Comparison of ENCODE assay signal across 9 cellular contexts in genomic region chr9:133406480-133407307, GRCh38. TPM values are rescaled to one million over a fixed set of nuclear protein-coding genes. Genes with fewer than 3 reads are reported as not detected.
DNase-seq lines count a peak whose midpoint lies in the region; FAIRE-seq and TF ChIP-seq lines count a peak whose summit lies in the region.
"Had no signal": no experiment of that assay in that cellular context is flagged by ENCODE, and none has a peak within 500 bp of the region (broad histone marks: within the 10 kb centered on the region; RNA-seq: fewer than 3 reads in every experiment).

No MANE protein-coding gene starts in this region.

- H3K4me3 ChIP-seq in OCI-LY1 (ENCODE audit: low read depth, low read length, poor library complexity, severe bottlenecking) (no peak overlapping the region), endothelial cell of umbilical vein (replicated peaks in 1 of 3; ENCODE audit: insufficient read depth in 1 of 3, low read depth in 1 of 3, low read length in 3 of 3) (no peak overlapping the region)

- FAIRE-seq in endothelial cell of umbilical vein (lab: Jason Lieb, UNC), result peak; percentile 67
- FAIRE-seq: islet of Langerhans had no signal

- no TSS peak for BruUV-seq in endothelial cell of umbilical vein (replicated peaks; lab: Mats Ljungman, UMichigan)

- no peak for TF ChIP-seq POLR2A in endothelial cell of umbilical vein (IDR thresholded peaks at IDR 0.05; ENCODE audit: low read depth, low read length)

- dilution Hi-C loops in endothelial cell of umbilical vein (cut with MboI; ENCODE audit: extremely low pct_ligation_motif_present, low sequenced_read_pairs), result no loop called here

- H3K9me1 ChIP-seq in endothelial cell of umbilical vein (replicated peaks; ENCODE audit: control insufficient read depth, extremely low read depth, insufficient read depth, low read length), result no peaks in the 10 kb centered on the region

- DNase-seq in HK-2 (ENCODE audit: unreplicated experiment) (peak; percentile 62), endothelial cell of umbilical vein (ENCODE audit: low read depth, low spot score) (peak; percentile 66), myocyte (ENCODE audit: low read depth) (peak; percentile 71), NCI-H446 treated with DMSO at 0.1 percent for 48 hours (lab: John Stamatoyannopoulos, UW) (no peak)
- peak; percentile 94 for DNase-seq in activated CD8-positive, alpha-beta memory T cell treated with anti-CD3 and anti-CD28 coated beads, Interleukin-2, amount 50 U/mL, for 48 hours
- peak; percentile 90 for DNase-seq in stimulated activated CD8-positive, alpha-beta memory T cell treated with anti-CD3 and anti-CD28 coated beads, Interleukin-4, amount 100 ng/mL, for 48 hours

- peak; percentile 11 for TF ChIP-seq CTCF in GM12801 (IDR thresholded peaks at IDR 0.05; ENCODE audit: extremely low read depth, insufficient read length)
- peak; percentile 86 for TF ChIP-seq CTCF in OCI-LY1 (IDR thresholded peaks at IDR 0.05; ENCODE audit: low read length)
- TF ChIP-seq CTCF in endothelial cell of umbilical vein (IDR thresholded peaks at IDR 0.05; ENCODE audit: extremely low read depth in 1 of 2, insufficient read depth in 1 of 2, low read depth in 1 of 2, low read length in 2 of 2), result peak; percentile 97 to 98

- H3K4me1 ChIP-seq in OCI-LY1 (ENCODE audit: insufficient read depth, low read length, severe bottlenecking) (no peaks in the 10 kb centered on the region), endothelial cell of umbilical vein (ENCODE audit: control insufficient read depth, extremely low read depth, insufficient read depth, low read length) (peaks cover 6% of the 10 kb centered on the region)

- H3F3A ChIP-seq in OCI-LY1 (ENCODE audit: insufficient read depth, low read length), result no peaks in the 10 kb centered on the region

- H3K27ac ChIP-seq in OCI-LY1 (ENCODE audit: low read depth, low read length, poor library complexity, severe bottlenecking) (no peak overlapping the region), endothelial cell of umbilical vein (ENCODE audit: insufficient read depth, low read depth, low read length) (no peak overlapping the region)

- H3K36me3 ChIP-seq in OCI-LY1 (ENCODE audit: insufficient read depth, low read length) (peaks cover 75% of the 10 kb centered on the region), endothelial cell of umbilical vein (ENCODE audit: control insufficient read depth in 2 of 2, extremely low read depth in 1 of 2, insufficient read depth in 2 of 2, low read length in 2 of 2) (peaks cover 2 to 42% of the 10 kb centered on the region in 2 experiments)

- H3K9me2 ChIP-seq in OCI-LY1 (ENCODE audit: low read depth, low read length), result no peaks in the 10 kb centered on the region

- H4K20me1 ChIP-seq in OCI-LY1 (ENCODE audit: insufficient read depth, low read length), result no peaks in the 10 kb centered on the region
- H4K20me1 ChIP-seq in endothelial cell of umbilical vein (replicated peaks; ENCODE audit: control insufficient read depth, extremely low read depth, insufficient read depth, low read length), result no peaks in the 10 kb centered on the region

- POLR2A ChIA-PET in endothelial cell of umbilical vein (lab: Charles Lee), result no interaction called here

- intact Hi-C loops in endothelial cell of umbilical vein (cut with micrococcal nuclease), result loop anchor here (1.0 to 2.0 kb wide), 4 partner anchors 53 to 80 kb away; partner anchors contain the start of genes CACFD1 and SLC2A6

- CTCF ChIA-PET in endothelial cell of umbilical vein (lab: Charles Lee), result no interaction called here

- H3K9ac ChIP-seq in OCI-LY1 (ENCODE audit: low read length) (no peak overlapping the region), endothelial cell of umbilical vein (replicated peaks; ENCODE audit: extremely low read depth, insufficient read depth, low read length) (no peak overlapping the region)

- H2AFZ ChIP-seq in OCI-LY1 (ENCODE audit: low read length) (no peak overlapping the region), endothelial cell of umbilical vein (ENCODE audit: low read depth, low read length) (no peak overlapping the region)

- H3K4me2 ChIP-seq in OCI-LY1 (ENCODE audit: low read length) (no peak overlapping the region), endothelial cell of umbilical vein (ENCODE audit: insufficient read depth, low read length) (no peak overlapping the region)

- H3K9me3 ChIP-seq in OCI-LY1 (ENCODE audit: low read length) (no peaks in the 10 kb centered on the region), endothelial cell of umbilical vein (replicated peaks; ENCODE audit: control insufficient read depth, insufficient read depth, low read length) (no peaks in the 10 kb centered on the region)

- no peaks in the 10 kb centered on the region for H3K79me2 ChIP-seq in OCI-LY1 (ENCODE audit: insufficient read depth, low read length)
- no peaks in the 10 kb centered on the region for H3K79me2 ChIP-seq in endothelial cell of umbilical vein (ENCODE audit: control insufficient read depth, insufficient read depth, low read length)

- H3K27me3 ChIP-seq in OCI-LY1 (ENCODE audit: insufficient read depth, low read length), result no peaks in the 10 kb centered on the region
- H3K27me3 ChIP-seq in endothelial cell of umbilical vein (ENCODE audit: control insufficient read depth in 2 of 2, insufficient read depth in 2 of 2, low read length in 2 of 2), result no peaks in the 10 kb centered on the region

TF ChIP-seq in endothelial cell of umbilical vein, 7 proteins besides CTCF, POLR2A, EP300 and RAD21 (continues in another document):
- no peak for TF ChIP-seq FOS (IDR thresholded peaks at IDR 0.05; ENCODE audit: borderline replicate concordance, insufficient read depth, low read length)
- no peak for TF ChIP-seq JUN (IDR thresholded peaks at IDR 0.05; ENCODE audit: borderline replicate concordance, insufficient read depth, insufficient read length, low read depth)
- peak; percentile 25 for TF ChIP-seq MYC (IDR thresholded peaks at IDR 0.05; ENCODE audit: low read depth, low read length)
- TF ChIP-seq GATA2 (IDR thresholded peaks at IDR 0.05; ENCODE audit: insufficient read depth, insufficient read length, low read depth, low read length), result no peak

RNA-seq across cellular contexts. Expression of gene REXO4, which starts 11.1 kb away (rescaled TPM):
- total RNA-seq in endothelial cell of umbilical vein (27.0 and 29.5 TPM in 2 replicates), myocyte (28.5 and 32.7 TPM in 2 replicates)
- 16.9 and 19.5 TPM in 2 replicates for polyA plus RNA-seq in endothelial cell of umbilical vein
- 21.5 and 22.3 TPM in 2 replicates for polyA plus RNA-seq in endothelial cell of umbilical vein (2011; cell fraction: cytosol; rRNA removed)
- polyA plus RNA-seq in endothelial cell of umbilical vein (2011; cell fraction: nucleus; rRNA removed), result 12.9 and 17.4 TPM in 2 replicates
- 20.1 and 23.6 TPM in 2 replicates for polyA plus RNA-seq in endothelial cell of umbilical vein (2012)
- 13.4 and 15.3 TPM in 2 replicates for polyA minus RNA-seq in endothelial cell of umbilical vein
- polyA minus RNA-seq in endothelial cell of umbilical vein (2011; cell fraction: cytosol; rRNA and poly(A)+ RNA removed), result 30.8 TPM
- polyA minus RNA-seq in endothelial cell of umbilical vein (2011; cell fraction: nucleus; rRNA and poly(A)+ RNA removed), result 5.4 and 7.4 TPM in 2 replicates
- 29.1 TPM for polyA plus RNA-seq in myocyte (2012)

RNA-seq across cellular contexts. Expression of gene ADAMTS13, which starts 15.5 kb away (rescaled TPM):
- total RNA-seq in endothelial cell of umbilical vein (1.4 and 2.5 TPM in 2 replicates), myocyte (1.2 and 2.5 TPM in 2 replicates)
- polyA plus RNA-seq in endothelial cell of umbilical vein, result 1.5 and 1.8 TPM in 2 replicates
- polyA plus RNA-seq in endothelial cell of umbilical vein (2011; cell fraction: cytosol; rRNA removed), result 0.35 and 0.68 TPM in 2 replicates
- polyA plus RNA-seq in endothelial cell of umbilical vein (2011; cell fraction: nucleus; rRNA removed), result 6.8 and 7.8 TPM in 2 replicates
- polyA plus RNA-seq in endothelial cell of umbilical vein (2012), result 1.6 and 2.4 TPM in 2 replicates
- polyA minus RNA-seq in endothelial cell of umbilical vein, result 0.44 and 0.98 TPM in 2 replicates
- 0.61 TPM for polyA minus RNA-seq in endothelial cell of umbilical vein (2011; cell fraction: cytosol; rRNA and poly(A)+ RNA removed)
- polyA minus RNA-seq in endothelial cell of umbilical vein (2011; cell fraction: nucleus; rRNA and poly(A)+ RNA removed), result 0.96 and 1.6 TPM in 2 replicates
- polyA plus RNA-seq in myocyte (2012), result 6.8 TPM

RNA-seq across cellular contexts. Expression of gene STKLD1, which starts 30.5 kb away (rescaled TPM):
- total RNA-seq in endothelial cell of umbilical vein, result 0.77 and 0.85 TPM in 2 replicates
- 0.29 and 0.67 TPM in 2 replicates for polyA plus RNA-seq in endothelial cell of umbilical vein
- 0.34 and 0.39 TPM in 2 replicates for polyA plus RNA-seq in endothelial cell of umbilical vein (2011; cell fraction: cytosol; rRNA removed)
- polyA plus RNA-seq in endothelial cell of umbilical vein (2011; cell fraction: nucleus; rRNA removed), result 0.96 and 1.7 TPM in 2 replicates
- 0.95 and 1.1 TPM in 2 replicates for polyA plus RNA-seq in endothelial cell of umbilical vein (2012)
- polyA minus RNA-seq in endothelial cell of umbilical vein, result 1.5 TPM in 1 of 2 replicates, not detected in the other
- polyA minus RNA-seq in endothelial cell of umbilical vein (2011; cell fraction: cytosol; rRNA and poly(A)+ RNA removed), result not detected
- not detected in 2 replicates for polyA minus RNA-seq in endothelial cell of umbilical vein (2011; cell fraction: nucleus; rRNA and poly(A)+ RNA removed)
- 0.21 and 2.2 TPM in 2 replicates for total RNA-seq in myocyte
- 3.0 TPM for polyA plus RNA-seq in myocyte (2012)

RNA-seq across cellular contexts. Expression of gene SURF4, which starts 30.8 kb away (rescaled TPM):
- total RNA-seq in endothelial cell of umbilical vein (216 and 230 TPM in 2 replicates), myocyte (252 and 296 TPM in 2 replicates)
- polyA plus RNA-seq in endothelial cell of umbilical vein, result 358 and 360 TPM in 2 replicates
- 247 and 250 TPM in 2 replicates for polyA plus RNA-seq in endothelial cell of umbilical vein (2011; cell fraction: cytosol; rRNA removed)
- 164 and 168 TPM in 2 replicates for polyA plus RNA-seq in endothelial cell of umbilical vein (2011; cell fraction: nucleus; rRNA removed)
- polyA plus RNA-seq in endothelial cell of umbilical vein (2012), result 235 and 251 TPM in 2 replicates
- 415 and 432 TPM in 2 replicates for polyA minus RNA-seq in endothelial cell of umbilical vein
- polyA minus RNA-seq in endothelial cell of umbilical vein (2011; cell fraction: cytosol; rRNA and poly(A)+ RNA removed), result 157 TPM
- polyA minus RNA-seq in endothelial cell of umbilical vein (2011; cell fraction: nucleus; rRNA and poly(A)+ RNA removed), result 82.9 and 97.5 TPM in 2 replicates
- 247 TPM for polyA plus RNA-seq in myocyte (2012)

RNA-seq across cellular contexts. Expression of gene SURF2, which starts 50.3 kb away (rescaled TPM):
- total RNA-seq in endothelial cell of umbilical vein (9.3 and 10.6 TPM in 2 replicates), myocyte (12.6 and 12.9 TPM in 2 replicates)
- 14.2 and 16.9 TPM in 2 replicates for polyA plus RNA-seq in endothelial cell of umbilical vein
- 17.7 and 19.1 TPM in 2 replicates for polyA plus RNA-seq in endothelial cell of umbilical vein (2011; cell fraction: cytosol; rRNA removed)
- 6.0 and 7.1 TPM in 2 replicates for polyA plus RNA-seq in endothelial cell of umbilical vein (2011; cell fraction: nucleus; rRNA removed)
- 10.0 and 18.7 TPM in 2 replicates for polyA plus RNA-seq in endothelial cell of umbilical vein (2012)
- 2.5 and 4.3 TPM in 2 replicates for polyA minus RNA-seq in endothelial cell of umbilical vein
- polyA minus RNA-seq in endothelial cell of umbilical vein (2011; cell fraction: cytosol; rRNA and poly(A)+ RNA removed), result 44.1 TPM
- 2.5 and 3.2 TPM in 2 replicates for polyA minus RNA-seq in endothelial cell of umbilical vein (2011; cell fraction: nucleus; rRNA and poly(A)+ RNA removed)
- polyA plus RNA-seq in myocyte (2012), result 29.0 TPM

Comparison
In these comparisons a context has a peak if more than half of its experiments do, and no peak if none do; other contexts are left out.
1. CTCF ChIP-seq: peak in every context shown above with its lines; median percentile 98 in endothelial cell of umbilical vein; 86 in OCI-LY1; 11 in GM12801.